14 cellular contexts compared by ENCODE assay signal in the genomic region with DNA sequence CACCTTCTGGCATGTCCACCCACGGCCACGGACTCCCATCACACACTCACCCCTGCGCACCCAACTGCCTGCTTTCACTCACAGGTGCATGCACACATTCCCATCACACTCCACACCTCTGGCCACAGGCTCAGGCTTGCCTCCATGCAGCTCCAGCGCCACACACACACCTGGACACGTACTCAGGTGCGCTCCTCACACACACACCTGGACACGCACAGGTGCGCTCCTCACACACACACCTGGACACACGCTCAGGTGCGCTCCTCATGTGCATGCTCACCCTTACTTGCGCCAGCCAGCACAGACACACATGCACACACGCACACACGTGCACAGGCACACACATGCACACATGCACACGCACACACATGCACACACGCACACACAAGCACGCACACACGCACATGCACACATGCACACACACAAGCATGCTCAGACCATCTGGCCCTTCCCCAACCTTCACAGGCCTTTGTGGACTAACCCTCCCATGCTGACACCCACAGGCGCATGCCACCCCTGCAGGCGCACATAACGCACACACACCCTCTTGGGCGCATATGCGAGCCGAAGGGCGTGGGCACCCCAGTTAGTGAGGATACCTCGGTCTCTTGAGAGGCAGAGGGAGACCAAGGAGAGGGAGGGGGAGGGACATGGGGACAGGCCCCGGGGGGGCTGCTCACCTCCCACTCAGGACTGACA. TPM values are rescaled to one million over a fixed set of nuclear protein-coding genes. Genes with fewer than 3 reads are reported as not detected.
"Had no signal": no experiment of that assay in that cellular context is flagged by ENCODE, and none has a peak within 500 bp of the region (broad histone marks: within the 10 kb centered on the region; RNA-seq: fewer than 3 reads in every experiment).

No MANE protein-coding gene starts in this region.

- H3K27me3 ChIP-seq: thyroid gland had no signal

- H3K27ac ChIP-seq: lower lobe of right lung, thyroid gland, WERI-Rb-1 had no signal

- H3K4me3 ChIP-seq: lower lobe of right lung, thyroid gland had no signal

- FAIRE-seq: small intestine had no signal

- ATAC-seq: activated T-helper 17 cell treated with anti-CD3 and anti-CD28 coated beads, Interleukin-2, amount 50 U/mL, for 72 hours; esophagus mucosa; lower lobe of right lung had no signal

- H3K9me3 ChIP-seq: lower lobe of right lung, thyroid gland had no signal

- H3K36me3 ChIP-seq: lower lobe of right lung, thyroid gland, WERI-Rb-1 had no signal

- DNase-seq: activated CD4-positive, alpha-beta T cell treated with anti-CD3 and anti-CD28 coated beads for 48 hours; activated naive CD4-positive, alpha-beta T cell treated with anti-CD3 and anti-CD28 coated beads, Interleukin-2, amount 50 U/mL, for 16 hours; hypothalamus; lower lobe of right lung; small intestine; thyroid gland; WERI-Rb-1 had no signal

- H3K4me1 ChIP-seq: lower lobe of right lung, thyroid gland had no signal

RNA-seq across cellular contexts. Expression of a gene that starts 8.3 kb away (rescaled TPM):
- total RNA-seq: glomerular endothelial cell, myocyte, thyroid gland had no signal

RNA-seq across cellular contexts. Expression of a gene that starts 22.6 kb away (rescaled TPM):
- total RNA-seq: activated T-helper 17 cell treated with anti-CD3 and anti-CD28 coated beads, Interleukin-2, amount 50 U/mL, for 72 hours; glomerular endothelial cell; mesothelial cell of epicardium; myocyte; thyroid gland had no signal

RNA-seq across cellular contexts. Expression of a gene that starts 24.6 kb away (rescaled TPM):
- total RNA-seq: activated T-helper 17 cell treated with anti-CD3 and anti-CD28 coated beads, Interleukin-2, amount 50 U/mL, for 72 hours; dorsolateral prefrontal cortex; esophagus mucosa; glomerular endothelial cell; lower lobe of right lung; mesothelial cell of epicardium; myocyte; neural crest cell; thyroid gland had no signal
- polyA plus RNA-seq: small intestine had no signal
